Comparison of ENCODE assay signal across 2 cellular contexts in the genomic region with DNA sequence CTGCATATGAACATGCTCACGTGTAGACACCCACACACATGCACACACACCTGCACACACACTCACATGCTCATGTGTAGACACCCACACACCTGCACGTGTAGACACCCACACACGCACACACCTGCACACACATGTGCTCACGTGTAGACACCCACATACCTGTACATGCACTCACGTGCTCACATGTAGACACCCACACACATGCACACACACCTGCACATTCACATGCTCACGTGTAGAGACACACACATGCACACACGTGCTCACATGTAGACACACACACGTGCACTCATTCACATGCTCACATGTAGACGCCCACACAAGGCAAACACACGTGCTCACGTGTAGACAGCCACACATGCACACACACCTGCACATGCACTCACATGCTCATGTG.
TF ChIP-seq lines count a peak whose summit lies in the region.

No MANE protein-coding gene starts in this region.

TF ChIP-seq in HepG2, 621 proteins besides CTCF, POLR2A, EP300 and RAD21:
- TF ChIP-seq ZNF619 (CRISPR knock-in tag; IDR thresholded peaks at IDR 0.05): no peak
- peak; percentile 28; the same call in 1 of the 2 replicates for TF ChIP-seq SKIL (CRISPR knock-in tag; IDR thresholded peaks at IDR 0.05; ENCODE audit: borderline replicate concordance)
- TF ChIP-seq, protein P1, sequence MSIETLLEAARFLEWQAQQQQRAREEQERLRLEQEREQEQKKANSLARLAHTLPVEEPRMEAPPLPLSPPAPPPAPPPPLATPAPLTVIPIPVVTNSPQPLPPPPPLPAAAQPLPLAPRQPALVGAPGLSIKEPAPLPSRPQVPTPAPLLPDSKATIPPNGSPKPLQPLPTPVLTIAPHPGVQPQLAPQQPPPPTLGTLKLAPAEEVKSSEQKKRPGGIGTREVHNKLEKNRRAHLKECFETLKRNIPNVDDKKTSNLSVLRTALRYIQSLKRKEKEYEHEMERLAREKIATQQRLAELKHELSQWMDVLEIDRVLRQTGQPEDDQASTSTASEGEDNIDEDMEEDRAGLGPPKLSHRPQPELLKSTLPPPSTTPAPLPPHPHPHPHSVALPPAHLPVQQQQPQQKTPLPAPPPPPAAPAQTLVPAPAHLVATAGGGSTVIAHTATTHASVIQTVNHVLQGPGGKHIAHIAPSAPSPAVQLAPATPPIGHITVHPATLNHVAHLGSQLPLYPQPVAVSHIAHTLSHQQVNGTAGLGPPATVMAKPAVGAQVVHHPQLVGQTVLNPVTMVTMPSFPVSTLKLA (IDR thresholded peaks at IDR 0.05): peak; percentile 96
TF ChIP-seq in HepG2: peak in this region for 2.

TF ChIP-seq in neural cell, 6 proteins besides CTCF, POLR2A, EP300 and RAD21:
- no peak for TF ChIP-seq TAF1 (IDR thresholded peaks at IDR 0.05; ENCODE audit: low read depth)
- TF ChIP-seq MXI1 (conservative IDR thresholded peaks at IDR 0.05; ENCODE audit: poor library complexity, severe bottlenecking): peak; percentile 46
- no peak for TF ChIP-seq POLR2AphosphoS5 (IDR thresholded peaks at IDR 0.05)
- no peak for TF ChIP-seq SMC3 (conservative IDR thresholded peaks at IDR 0.05; ENCODE audit: poor library complexity)
- no peak for TF ChIP-seq EZH2 (IDR thresholded peaks at IDR 0.05; ENCODE audit: borderline replicate concordance, insufficient read depth, low read length, poor library complexity, severe bottlenecking)
- TF ChIP-seq, protein P2, sequence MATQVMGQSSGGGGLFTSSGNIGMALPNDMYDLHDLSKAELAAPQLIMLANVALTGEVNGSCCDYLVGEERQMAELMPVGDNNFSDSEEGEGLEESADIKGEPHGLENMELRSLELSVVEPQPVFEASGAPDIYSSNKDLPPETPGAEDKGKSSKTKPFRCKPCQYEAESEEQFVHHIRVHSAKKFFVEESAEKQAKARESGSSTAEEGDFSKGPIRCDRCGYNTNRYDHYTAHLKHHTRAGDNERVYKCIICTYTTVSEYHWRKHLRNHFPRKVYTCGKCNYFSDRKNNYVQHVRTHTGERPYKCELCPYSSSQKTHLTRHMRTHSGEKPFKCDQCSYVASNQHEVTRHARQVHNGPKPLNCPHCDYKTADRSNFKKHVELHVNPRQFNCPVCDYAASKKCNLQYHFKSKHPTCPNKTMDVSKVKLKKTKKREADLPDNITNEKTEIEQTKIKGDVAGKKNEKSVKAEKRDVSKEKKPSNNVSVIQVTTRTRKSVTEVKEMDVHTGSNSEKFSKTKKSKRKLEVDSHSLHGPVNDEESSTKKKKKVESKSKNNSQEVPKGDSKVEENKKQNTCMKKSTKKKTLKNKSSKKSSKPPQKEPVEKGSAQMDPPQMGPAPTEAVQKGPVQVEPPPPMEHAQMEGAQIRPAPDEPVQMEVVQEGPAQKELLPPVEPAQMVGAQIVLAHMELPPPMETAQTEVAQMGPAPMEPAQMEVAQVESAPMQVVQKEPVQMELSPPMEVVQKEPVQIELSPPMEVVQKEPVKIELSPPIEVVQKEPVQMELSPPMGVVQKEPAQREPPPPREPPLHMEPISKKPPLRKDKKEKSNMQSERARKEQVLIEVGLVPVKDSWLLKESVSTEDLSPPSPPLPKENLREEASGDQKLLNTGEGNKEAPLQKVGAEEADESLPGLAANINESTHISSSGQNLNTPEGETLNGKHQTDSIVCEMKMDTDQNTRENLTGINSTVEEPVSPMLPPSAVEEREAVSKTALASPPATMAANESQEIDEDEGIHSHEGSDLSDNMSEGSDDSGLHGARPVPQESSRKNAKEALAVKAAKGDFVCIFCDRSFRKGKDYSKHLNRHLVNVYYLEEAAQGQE (IDR thresholded peaks at IDR 0.05; ENCODE audit: borderline replicate concordance): no peak
